In genomic region chr5:79511945-79512493, GRCh38 we compare ENCODE assay signal across 8 cellular contexts. TPM values are rescaled to one million over a fixed set of nuclear protein-coding genes. Genes with fewer than 3 reads are reported as not detected.
A peak's percentile ranks its signal among the peaks of the same experiment; 100 is the strongest.
DNase-seq lines count a peak whose midpoint lies in the region; ATAC-seq, FAIRE-seq and TF ChIP-seq lines count a peak whose summit lies in the region.

No MANE protein-coding gene starts in this region.

- TF ChIP-seq EP300 in H1 (IDR thresholded peaks at IDR 0.05; ENCODE audit: borderline replicate concordance in 1 of 2, low read depth in 2 of 2, low read length in 2 of 2): no peak

- H4K20me1 ChIP-seq in H1 (replicated peaks in 1 of 2; ENCODE audit: control insufficient read depth in 1 of 2, insufficient read depth in 2 of 2, low read length in 2 of 2): peaks cover 13 to 24% of the 10 kb centered on the region in 2 experiments
- H4K20me1 ChIP-seq in osteoblast (ENCODE audit: insufficient read depth, low read length): peaks cover 17% of the 10 kb centered on the region

- no peak for FAIRE-seq in H1 (lab: Jason Lieb, UNC)

- POLR2A ChIA-PET in Caco-2 (lab: Charles Lee) (no interaction called here), H1 (lab: Charles Lee; ENCODE audit: partially characterized antibody) (interaction anchor here (0.5 to 6.2 kb wide), 11 partner anchors 13 to 275 kb away, joined by 3 to 94 read pairs (median 3); partner anchors contain the start of genes JMY and TENT2)

- H3K4me3 Mint-ChIP-seq in Caco-2 (ENCODE audit: unreplicated experiment): peak overlapping the region; percentile 85

- H4K8ac ChIP-seq in H1 (ENCODE audit: extremely low read depth, insufficient read depth, low read length): no peak overlapping the region

- H3K9me3 Mint-ChIP-seq in Caco-2 (ENCODE audit: unreplicated experiment): no peaks in the 10 kb centered on the region

- no peak overlapping the region for H3K14ac ChIP-seq in H1 (ENCODE audit: insufficient read length)

- 0 out of 2 replicates have a peak, but pooled peaks cover 5% of the 10 kb centered on the region for H3K79me1 ChIP-seq in H1 (ENCODE audit: low read depth, low read length)

- no peak overlapping the region for H2BK120ac ChIP-seq in H1 (replicated peaks; ENCODE audit: low read depth, low read length)

- H3K4me1 ChIP-seq in Caco-2: peaks cover 13% of the 10 kb centered on the region
- peaks cover 6 to 14% (median 12%) of the 10 kb centered on the region in 4 experiments; a peak in 5 of 7 replicates for H3K4me1 ChIP-seq in H1 (replicated peaks in 1 of 4; ENCODE audit: control insufficient read depth in 3 of 4, insufficient read depth in 4 of 4, low read length in 3 of 4)
- peaks cover 18% of the 10 kb centered on the region for H3K4me1 ChIP-seq in osteoblast (ENCODE audit: insufficient read depth, low read length)

- TF ChIP-seq RAD21 in H1 (IDR thresholded peaks at IDR 0.05 in 1 of 2, conservative IDR thresholded peaks at IDR 0.05 in 1 of 2; ENCODE audit: low read depth in 2 of 2, low read length in 2 of 2): no peak

- H3K27ac ChIP-seq in KOPT-K1 (ENCODE audit: low read depth, low read length, poor library complexity, severe bottlenecking): peak overlapping the region; percentile 6
- H3K27ac ChIP-seq in H1 (ENCODE audit: low read depth, low read length): no peak overlapping the region
- no peak overlapping the region for H3K27ac ChIP-seq in osteoblast (ENCODE audit: low read depth, low read length)

- peaks cover 8 to 60% of the 10 kb centered on the region in 2 experiments; a peak in 3 of 4 replicates for H3K79me2 ChIP-seq in H1 (ENCODE audit: control insufficient read depth in 1 of 2, insufficient read depth in 2 of 2, low read length in 2 of 2)
- H3K79me2 ChIP-seq in osteoblast (ENCODE audit: insufficient read depth, low read length): peaks cover 45% of the 10 kb centered on the region

- CTCF ChIA-PET in Caco-2 (lab: Charles Lee) (no interaction called here), H1 (lab: Charles Lee; ENCODE audit: partially characterized antibody) (interaction anchor here (1.1 to 1.3 kb wide), 3 partner anchors 23 to 43 kb away, joined by 3 to 6 read pairs (median 3); no protein-coding TSS in a partner anchor)

- H2BK12ac ChIP-seq in H1 (ENCODE audit: low read depth, low read length): no peak overlapping the region

- DNase-seq in Caco-2: no peak
- no peak for DNase-seq in H1 (ENCODE audit: low read depth in 1 of 2, low spot score in 2 of 2)
- no peak for DNase-seq in osteoblast (ENCODE audit: insufficient read length, low spot score, missing footprints)
- no peak for DNase-seq in LoVo (ENCODE audit: low spot score)
- no peak for DNase-seq in NCI-H2196 treated with DMSO at 0.1 percent for 48 hours (lab: John Stamatoyannopoulos, UW; ENCODE audit: unreplicated experiment)

- peaks cover 8% of the 10 kb centered on the region for H3K4me1 Mint-ChIP-seq in Caco-2 (ENCODE audit: low read depth, unreplicated experiment)

- H3K27me3 Mint-ChIP-seq in Caco-2 (ENCODE audit: insufficient read depth, unreplicated experiment): no peaks in the 10 kb centered on the region

- H3K4me3 ChIP-seq in Caco-2 (ENCODE audit: low read depth, low read length) (peak overlapping the region; percentile 93), H1 (ENCODE audit: extremely low read depth in 1 of 4, insufficient read depth in 2 of 4, low read depth in 3 of 4, low read length in 4 of 4) (peak overlapping the region; percentile 80 to 96 (median 92)), osteoblast (ENCODE audit: insufficient read depth, low read length) (peak overlapping the region; percentile 72)

- H3K27me3 ChIP-seq in Caco-2 (replicated peaks; ENCODE audit: control insufficient read depth, insufficient read depth, low read length): no peaks in the 10 kb centered on the region
- H3K27me3 ChIP-seq in H1 (replicated peaks in 1 of 4; ENCODE audit: control insufficient read depth in 3 of 4, extremely low read depth in 1 of 4, insufficient read depth in 3 of 4, low read length in 3 of 4): no peaks in the 10 kb centered on the region
- no peaks in the 10 kb centered on the region for H3K27me3 ChIP-seq in osteoblast (ENCODE audit: insufficient read depth, low read length)

- H3K9me3 ChIP-seq in Caco-2: no peaks in the 10 kb centered on the region
- H3K9me3 ChIP-seq in KOPT-K1 (ENCODE audit: insufficient read depth, low read length, poor library complexity, severe bottlenecking): no peaks in the 10 kb centered on the region
- no peaks in the 10 kb centered on the region; a peak in 1 of 4 replicates for H3K9me3 ChIP-seq in H1 (ENCODE audit: insufficient read depth in 2 of 2, low read depth in 1 of 2, low read length in 1 of 2)
- H3K9me3 ChIP-seq in osteoblast (ENCODE audit: low read depth, low read length): no peaks in the 10 kb centered on the region

- H4K5ac ChIP-seq in H1 (ENCODE audit: insufficient read length, low read depth, low read length): no peak overlapping the region

- H3K4me2 ChIP-seq in H1 (ENCODE audit: insufficient read depth in 1 of 2, low read depth in 2 of 2, low read length in 2 of 2) (peak overlapping the region; percentile 76 to 82), osteoblast (ENCODE audit: insufficient read depth, low read length) (peak overlapping the region; percentile 80)

- WGBS in H1 (ENCODE audit: extremely low coverage in 1 of 2, insufficient coverage in 1 of 2, insufficient read length in 1 of 2, insufficient replicate concordance in 2 of 2, low coverage in 1 of 2, low lambda C conversion rate in 2 of 2, missing lambda C conversion rate in 1 of 2), 2 experiments: 2% methylated on average over 11 of the region's 11 CpGs; no CpG with 5 or more reads in 1 of the 2 experiments

- H3K9ac ChIP-seq in H1 (replicated peaks in 1 of 4; ENCODE audit: extremely low read depth in 1 of 4, low read depth in 3 of 4, low read length in 3 of 4): peak overlapping the region in 3 of 4 experiments; percentile 16 to 90 (median 58); a peak in 2 of 7 replicates

- intact Hi-C loops in Caco-2 (cut with micrococcal nuclease; ENCODE audit: unreplicated experiment): no loop called here

- TF ChIP-seq CTCF in Caco-2 (IDR thresholded peaks at IDR 0.05; ENCODE audit: insufficient read depth in 1 of 2, low read depth in 1 of 2, low read length in 1 of 2, severe bottlenecking in 1 of 2, unreplicated experiment in 1 of 2) (no peak), H1 (IDR thresholded peaks at IDR 0.05; ENCODE audit: control extremely low read depth in 1 of 3, insufficient read depth in 1 of 3, low read depth in 1 of 3, low read length in 3 of 3) (no peak), osteoblast (IDR thresholded peaks at IDR 0.05; ENCODE audit: extremely low read depth, low read depth, low read length) (no peak)

- no TSS peak for BruUV-seq in Caco-2 (replicated peaks; lab: Mats Ljungman, UMichigan)

- no peak overlapping the region for H2BK15ac ChIP-seq in H1 (ENCODE audit: low read length)

- H3K27ac Mint-ChIP-seq in Caco-2 (ENCODE audit: unreplicated experiment): no peak overlapping the region

- no peak overlapping the region for H3K4ac ChIP-seq in H1 (replicated peaks; ENCODE audit: insufficient read length, low read depth, low read length)

- TF ChIP-seq POLR2A in H1 (IDR thresholded peaks at IDR 0.05; ENCODE audit: control extremely low read depth in 1 of 2, low read depth in 2 of 2, low read length in 2 of 2): no peak

- H3K18ac ChIP-seq in H1 (ENCODE audit: extremely low read depth, low read length): no peak overlapping the region

- peaks cover 17% of the 10 kb centered on the region for H3K36me3 Mint-ChIP-seq in Caco-2 (ENCODE audit: insufficient read depth, unreplicated experiment)

- H3K23ac ChIP-seq in H1 (ENCODE audit: insufficient read length): no peak overlapping the region

- H3K36me3 ChIP-seq in Caco-2 (ENCODE audit: control insufficient read depth, insufficient read depth, low read length) (no peaks in the 10 kb centered on the region), KOPT-K1 (ENCODE audit: insufficient read depth, low read length) (no peaks in the 10 kb centered on the region), H1 (ENCODE audit: control insufficient read depth in 2 of 4, insufficient read depth in 4 of 4, low read length in 3 of 4) (no peaks in the 10 kb centered on the region), osteoblast (ENCODE audit: insufficient read depth, low read length) (no peaks in the 10 kb centered on the region)

- no peak overlapping the region for H2BK20ac ChIP-seq in H1 (ENCODE audit: low read length)

- no peak for ATAC-seq in HG03469 (IDR thresholded peaks at IDR 0.05; ENCODE audit: unreplicated experiment)
- ATAC-seq in GM19351 (IDR thresholded peaks at IDR 0.05; ENCODE audit: unreplicated experiment): no peak

- H3K23me2 ChIP-seq in H1 (ENCODE audit: low read depth, low read length): peaks cover 5% of the 10 kb centered on the region

- no peak overlapping the region for H2AFZ ChIP-seq in H1 (ENCODE audit: low read length)
- peak overlapping the region; percentile 60 for H2AFZ ChIP-seq in osteoblast (ENCODE audit: low read length)

- no peak overlapping the region for H3K56ac ChIP-seq in H1 (replicated peaks; ENCODE audit: insufficient read length, low read depth, low read length)

- no peak overlapping the region for H4K91ac ChIP-seq in H1 (replicated peaks; ENCODE audit: insufficient read length, low read length)

- H2BK5ac ChIP-seq in H1 (ENCODE audit: low read depth, low read length): no peak overlapping the region

- H2AK5ac ChIP-seq in H1 (ENCODE audit: low read depth, low read length): no peak overlapping the region

TF ChIP-seq in H1, 55 proteins besides CTCF, POLR2A, EP300 and RAD21 (continues in another document):
- no peak for TF ChIP-seq CHD1 (IDR thresholded peaks at IDR 0.05; ENCODE audit: low read depth, low read length)
- TF ChIP-seq ATF2 (IDR thresholded peaks at IDR 0.05; ENCODE audit: low read length): no peak

RNA-seq across cellular contexts. Expression of gene HOMER1, which starts 1.9 kb away (rescaled TPM):
- total RNA-seq in Caco-2 (2022): 22.2 and 24.0 TPM in 2 replicates
- 49.5 and 57.9 TPM in 2 replicates for total RNA-seq in H1 (2021; fragmentation: NEBNext Ultra II Directional; extraction: Animal tissue kit (Norgen Biotek cat#: 25700))
- polyA plus RNA-seq in H1 (2011; rRNA removed): 4.7 and 6.4 TPM in 2 replicates
- polyA plus RNA-seq in H1 (2011; cell fraction: cytosol; rRNA removed): 10.4 TPM
- polyA plus RNA-seq in H1 (2011; cell fraction: nucleus; rRNA removed): 5.9 TPM
- 21.9 to 36.2 TPM (median 26.3 TPM) in 4 replicates for polyA plus RNA-seq in H1 (2012, experiment 1 of 2)
- polyA plus RNA-seq in H1 (2012, experiment 2 of 2): 2.2 TPM
- polyA plus RNA-seq in H1 (2013, experiment 1 of 2): 58.6 TPM
- polyA plus RNA-seq in H1 (2013, experiment 2 of 2): 57.6 TPM
- polyA minus RNA-seq in H1 (2011; rRNA and poly(A)+ RNA removed): 15.7 and 29.8 TPM in 2 replicates
- 39.7 TPM for polyA minus RNA-seq in H1 (2011; cell fraction: cytosol; rRNA and poly(A)+ RNA removed)
- polyA minus RNA-seq in H1 (2011; cell fraction: nucleus; rRNA and poly(A)+ RNA removed): 48.4 TPM
- total RNA-seq in osteoblast: 10.6 and 14.1 TPM in 2 replicates
